ENCODE assay signal across 1 cellular context in genomic region chr9:121194730-121195129, GRCh38.
TF ChIP-seq lines count a peak whose summit lies in the region.

No MANE protein-coding gene starts in this region.

TF ChIP-seq in HepG2, 621 proteins besides CTCF, POLR2A, EP300 and RAD21:
- TF ChIP-seq DNMT3B (CRISPR knock-in tag; conservative IDR thresholded peaks at IDR 0.05) (no peak), PHF20 (CRISPR knock-in tag; IDR thresholded peaks at IDR 0.05) (no peak), ZNF362 (CRISPR knock-in tag; IDR thresholded peaks at IDR 0.05; ENCODE audit: borderline replicate concordance) (no peak), ZNF589 (CRISPR knock-in tag; conservative IDR thresholded peaks at IDR 0.05) (no peak), MEIS2 (CRISPR knock-in tag; IDR thresholded peaks at IDR 0.05) (no peak), TARDBP (CRISPR knock-in tag; IDR thresholded peaks at IDR 0.05) (no peak), KDM5B (CRISPR knock-in tag; IDR thresholded peaks at IDR 0.05; ENCODE audit: borderline replicate concordance) (no peak), FOXA3 (CRISPR knock-in tag; IDR thresholded peaks at IDR 0.05) (no peak)
- TF ChIP-seq, protein P1, sequence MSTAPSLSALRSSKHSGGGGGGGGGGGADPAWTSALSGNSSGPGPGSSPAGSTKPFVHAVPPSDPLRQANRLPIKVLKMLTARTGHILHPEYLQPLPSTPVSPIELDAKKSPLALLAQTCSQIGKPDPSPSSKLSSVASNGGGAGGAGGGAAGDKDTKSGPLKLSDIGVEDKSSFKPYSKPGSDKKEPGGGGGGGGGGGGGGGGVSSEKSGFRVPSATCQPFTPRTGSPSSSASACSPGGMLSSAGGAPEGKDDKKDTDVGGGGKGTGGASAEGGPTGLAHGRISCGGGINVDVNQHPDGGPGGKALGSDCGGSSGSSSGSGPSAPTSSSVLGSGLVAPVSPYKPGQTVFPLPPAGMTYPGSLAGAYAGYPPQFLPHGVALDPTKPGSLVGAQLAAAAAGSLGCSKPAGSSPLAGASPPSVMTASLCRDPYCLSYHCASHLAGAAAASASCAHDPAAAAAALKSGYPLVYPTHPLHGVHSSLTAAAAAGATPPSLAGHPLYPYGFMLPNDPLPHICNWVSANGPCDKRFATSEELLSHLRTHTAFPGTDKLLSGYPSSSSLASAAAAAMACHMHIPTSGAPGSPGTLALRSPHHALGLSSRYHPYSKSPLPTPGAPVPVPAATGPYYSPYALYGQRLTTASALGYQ (CRISPR knock-in tag; IDR thresholded peaks at IDR 0.05): no peak
TF ChIP-seq in HepG2: peak in this region for 0.
